Comparison of ENCODE assay signal across 8 cellular contexts in the genomic region with DNA sequence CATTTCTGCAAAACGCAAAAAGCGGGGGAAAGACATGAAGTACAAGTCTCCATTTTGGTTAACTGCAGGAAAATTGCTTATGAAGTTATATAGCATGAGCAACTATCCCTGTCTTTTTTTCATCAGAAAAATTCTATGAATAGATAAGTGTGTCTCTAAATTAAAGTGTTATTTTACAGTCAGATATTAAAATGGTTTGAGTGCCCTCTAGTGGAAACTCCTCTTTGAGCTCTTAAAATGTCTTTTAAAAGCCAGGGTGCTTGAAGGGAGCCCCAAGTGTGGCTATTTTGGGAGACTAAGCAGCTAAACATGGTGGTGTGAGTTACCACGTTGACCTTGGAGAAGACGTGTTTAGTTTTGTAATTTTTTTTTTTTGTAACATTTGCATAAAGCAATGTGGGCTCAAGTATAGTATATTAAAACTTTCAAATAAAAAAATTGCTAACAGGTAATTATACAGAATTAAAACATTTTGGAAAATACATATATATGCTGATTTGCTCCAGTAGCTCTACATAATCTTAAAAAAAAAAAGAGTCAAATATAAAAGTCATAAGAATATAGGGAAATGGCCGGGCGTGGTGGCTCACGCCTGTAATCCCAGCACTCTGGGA.
DNase-seq lines count a peak whose midpoint lies in the region; ATAC-seq, FAIRE-seq and TF ChIP-seq lines count a peak whose summit lies in the region.

No MANE protein-coding gene starts in this region.

- H3K9me3 Mint-ChIP-seq in MCF 10A (ENCODE audit: unreplicated experiment) = no peaks in the 10 kb centered on the region

- no peaks in the 10 kb centered on the region for H3K27me3 Mint-ChIP-seq in MCF 10A (ENCODE audit: insufficient read depth, unreplicated experiment)

- peaks cover 33% of the 10 kb centered on the region for H3K36me3 Mint-ChIP-seq in MCF 10A (ENCODE audit: insufficient read depth, unreplicated experiment)

- no peaks in the 10 kb centered on the region for H3K4me1 Mint-ChIP-seq in MCF 10A (ENCODE audit: insufficient read depth, unreplicated experiment)

- intact Hi-C loops in MCF 10A (cut with micrococcal nuclease) = loop anchor here (1.0 to 10.0 kb wide), 3 partner anchors 76 to 1248 kb away; a partner anchor contains a TSS

- ATAC-seq in HG02610 (IDR thresholded peaks at IDR 0.05; ENCODE audit: unreplicated experiment) = no peak
- no peak for ATAC-seq in HG02642 (IDR thresholded peaks at IDR 0.05; ENCODE audit: poor library complexity, unreplicated experiment)

- no peak overlapping the region for H3K27ac Mint-ChIP-seq in MCF 10A (ENCODE audit: low read depth, unreplicated experiment)

- H3K27me3 ChIP-seq in kidney epithelial cell (ENCODE audit: control insufficient read depth, insufficient read depth, low read length) = no peaks in the 10 kb centered on the region

- POLR2A ChIA-PET in MCF 10A (lab: Yijun Ruan, JAX) = interaction anchor here (0.6 to 3.2 kb wide), 9 partner anchors 61 to 1445 kb away, joined by 3 to 15 read pairs (median 5); no protein-coding TSS in a partner anchor

- FAIRE-seq in H54 (lab: Jason Lieb, UNC) = no peak

- no TSS peak for BruUV-seq in MCF 10A (replicated peaks; lab: Mats Ljungman, UMichigan)

- no peak overlapping the region for H3K4me3 ChIP-seq in kidney epithelial cell (ENCODE audit: low read depth, low read length)

- H3K36me3 ChIP-seq in kidney epithelial cell (ENCODE audit: control insufficient read depth, insufficient read depth, low read length) = peaks cover 3% of the 10 kb centered on the region

- DNase-seq in AML-193 (lab: John Stamatoyannopoulos, UW) (peak; percentile 70 to 78), H54 (ENCODE audit: insufficient read length, low spot score) (peak; percentile 4), NCI-H446 (lab: John Stamatoyannopoulos, UW) (peak; percentile 49 to 56), MCF 10A (ENCODE audit: unreplicated experiment) (peak; percentile 65), kidney epithelial cell (ENCODE audit: low read depth) (peak; percentile 7), COLO668 (lab: John Stamatoyannopoulos, UW; ENCODE audit: unreplicated experiment) (no peak)

- TF ChIP-seq POLR2A in H54 (IDR thresholded peaks at IDR 0.05; ENCODE audit: low read depth, low read length) = no peak

- no peak overlapping the region for H3K4me3 Mint-ChIP-seq in MCF 10A (ENCODE audit: unreplicated experiment)

- CTCF ChIA-PET in MCF 10A (lab: Yijun Ruan, JAX) = interaction anchor here (0.5 to 17.1 kb wide), 60 partner anchors 8 to 1850 kb away, joined by 3 to 447 read pairs (median 4); no protein-coding TSS in a partner anchor

- TF ChIP-seq CTCF in MCF 10A (IDR thresholded peaks at IDR 0.05; ENCODE audit: unreplicated experiment) (peak; percentile 61), kidney epithelial cell (IDR thresholded peaks at IDR 0.05; ENCODE audit: insufficient read depth, low read length, poor library complexity, severe bottlenecking) (peak; percentile 49)
